ENCODE assay signal across 9 cellular contexts in the genomic region with DNA sequence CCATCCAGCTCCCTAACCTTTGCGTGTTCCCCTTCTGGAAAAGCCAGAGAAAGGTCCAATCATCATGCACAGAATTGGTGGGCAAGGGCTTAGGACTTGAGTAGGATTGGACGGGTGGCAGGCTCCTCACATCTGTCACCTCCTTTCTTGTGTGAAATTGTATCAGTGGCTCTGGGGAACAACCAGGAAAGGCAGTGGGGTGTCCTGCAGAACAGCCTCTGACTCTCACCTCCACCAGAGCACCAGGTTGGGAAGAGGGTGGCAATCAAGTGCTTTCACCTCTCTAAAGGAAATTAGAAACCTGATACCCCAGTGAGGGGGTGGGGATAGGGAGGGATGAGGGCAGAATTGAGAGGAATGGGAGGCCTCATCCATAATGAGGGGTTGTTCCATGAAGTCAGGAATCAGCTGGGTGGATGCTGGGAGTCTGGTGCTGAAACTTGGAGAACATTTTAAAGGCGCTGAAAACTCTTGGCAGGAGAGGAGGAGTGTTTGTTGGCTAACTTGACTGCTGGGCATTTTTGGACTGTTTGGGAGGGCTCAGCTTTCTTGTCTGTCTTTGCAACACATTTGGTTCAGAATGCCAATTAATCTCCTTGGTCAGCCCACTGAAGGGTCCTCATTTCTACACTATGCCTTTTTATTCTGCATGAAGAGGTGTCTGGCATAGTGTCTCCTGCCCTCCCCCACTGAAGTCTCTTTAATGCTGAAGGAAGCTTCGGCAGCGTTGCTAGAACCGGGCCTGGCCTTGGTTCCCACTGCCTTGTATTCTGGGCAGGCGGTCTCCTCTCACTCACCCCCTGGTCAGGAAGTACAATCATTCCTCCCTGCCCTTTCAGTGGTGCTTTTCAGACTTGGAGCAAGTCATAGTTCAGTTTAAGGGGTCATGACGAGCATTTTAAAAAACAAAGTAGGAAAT. TPM values are rescaled to one million over a fixed set of nuclear protein-coding genes. Genes with fewer than 3 reads are reported as not detected.
DNase-seq lines count a peak whose midpoint lies in the region; ATAC-seq and TF ChIP-seq lines count a peak whose summit lies in the region.
"Had no signal": no experiment of that assay in that cellular context is flagged by ENCODE, and none has a peak within 500 bp of the region (broad histone marks: within the 10 kb centered on the region; RNA-seq: fewer than 3 reads in every experiment).

No MANE protein-coding gene starts in this region.

- CTCF ChIA-PET in activated CD8-positive, alpha-beta memory T cell treated with anti-CD3 and anti-CD28 coated beads, Interleukin-2, amount 10 ng/mL, durations not matched to agents 7 days and 5 days (lab: Charles Lee): no interaction called here
- CTCF ChIA-PET in Panc1 (lab: Charles Lee): no interaction called here

- H3K27ac Mint-ChIP-seq in activated CD8-positive, alpha-beta memory T cell treated with anti-CD3 and anti-CD28 coated beads, Interleukin-2, amount 10 ng/mL, durations not matched to agents 7 days and 5 days: peak overlapping the region; percentile 29

- H3K4me1 Mint-ChIP-seq in activated CD8-positive, alpha-beta memory T cell treated with anti-CD3 and anti-CD28 coated beads, Interleukin-2, amount 10 ng/mL, durations not matched to agents 7 days and 5 days: peaks cover 50% of the 10 kb centered on the region

- H3K36me3 Mint-ChIP-seq in activated CD8-positive, alpha-beta memory T cell treated with anti-CD3 and anti-CD28 coated beads, Interleukin-2, amount 10 ng/mL, durations not matched to agents 7 days and 5 days: peaks cover 18% of the 10 kb centered on the region

- H3K27me3 ChIP-seq in Panc1 (ENCODE audit: control insufficient read depth, insufficient read depth, low read length) (peaks cover 8% of the 10 kb centered on the region; the same call in 1 of the 2 replicates), fibroblast of lung (ENCODE audit: control insufficient read depth, insufficient read depth, low read length) (peaks cover 5% of the 10 kb centered on the region), osteoblast (ENCODE audit: insufficient read depth, low read length) (peaks cover 12% of the 10 kb centered on the region)

- no peak overlapping the region for H2AFZ ChIP-seq in fibroblast of lung (ENCODE audit: low read length)
- H2AFZ ChIP-seq in osteoblast (ENCODE audit: low read length): peak overlapping the region; percentile 83

- intact Hi-C loops in Panc1 (cut with micrococcal nuclease; ENCODE audit: unreplicated experiment): no loop called here

- POLR2A ChIA-PET in Panc1 (lab: Charles Lee): no interaction called here

- H3K27me3 Mint-ChIP-seq in activated CD8-positive, alpha-beta memory T cell treated with anti-CD3 and anti-CD28 coated beads, Interleukin-2, amount 10 ng/mL, durations not matched to agents 7 days and 5 days: peaks cover 28% of the 10 kb centered on the region

- in situ Hi-C loops in Panc1 (cut with HindIII; ENCODE audit: low pct_unique_long_range_greater_than_20kb, low sequenced_read_pairs): no loop called here

- H3K79me2 ChIP-seq in fibroblast of lung (ENCODE audit: control insufficient read depth, insufficient read depth, low read length) (peaks cover 8% of the 10 kb centered on the region), osteoblast (ENCODE audit: insufficient read depth, low read length) (peaks cover 42% of the 10 kb centered on the region)

- peak overlapping the region; percentile 97 for H3K4me3 Mint-ChIP-seq in activated CD8-positive, alpha-beta memory T cell treated with anti-CD3 and anti-CD28 coated beads, Interleukin-2, amount 10 ng/mL, durations not matched to agents 7 days and 5 days

- H3K4me3 ChIP-seq in Panc1 (ENCODE audit: low read depth in 2 of 2, low read length in 2 of 2) (peak overlapping the region; percentile 64 to 96), fibroblast of lung (replicated peaks in 1 of 4; ENCODE audit: control extremely low read depth in 1 of 4, insufficient read depth in 1 of 4, low read depth in 3 of 4, low read length in 4 of 4) (peak overlapping the region in 3 of 4 experiments; percentile 52 to 95 (median 76)), osteoblast (ENCODE audit: insufficient read depth, low read length) (peak overlapping the region; percentile 90)

- H3K4me2 ChIP-seq in fibroblast of lung (ENCODE audit: extremely low read depth, insufficient read depth, low read length) (peak overlapping the region; percentile 60), osteoblast (ENCODE audit: insufficient read depth, low read length) (peak overlapping the region; percentile 99)

- DNase-seq in activated CD8-positive, alpha-beta memory T cell treated with anti-CD3 and anti-CD28 coated beads, Interleukin-2, amount 10 ng/mL, durations not matched to agents 7 days and 5 days: no peak
- no peak for DNase-seq in activated CD8-positive, alpha-beta memory T cell treated with anti-CD3 and anti-CD28 coated beads, Interleukin-2, amount 50 U/mL, for 4 hours
- DNase-seq in Panc1 (ENCODE audit: low read depth, low spot score) (no peak), fibroblast of lung (ENCODE audit: low read depth in 2 of 2) (peak; percentile 30 to 44), osteoblast (ENCODE audit: insufficient read length, low spot score, missing footprints) (no peak), NCI-H774 (lab: John Stamatoyannopoulos, UW) (no peak)

- no peak overlapping the region for H3K9ac ChIP-seq in fibroblast of lung (ENCODE audit: insufficient read depth, low read length)

- H3K9me3 ChIP-seq in Panc1 (ENCODE audit: control insufficient read depth, insufficient read depth, low read depth, low read length) (no peaks in the 10 kb centered on the region), fibroblast of lung (ENCODE audit: control insufficient read depth, insufficient read depth, low read depth, low read length) (no peaks in the 10 kb centered on the region), osteoblast (ENCODE audit: low read depth, low read length) (no peaks in the 10 kb centered on the region)

- TF ChIP-seq CTCF in Panc1 (IDR thresholded peaks at IDR 0.05): no peak
- no peak for TF ChIP-seq CTCF in fibroblast of lung (conservative IDR thresholded peaks at IDR 0.05 in 1 of 2, IDR thresholded peaks at IDR 0.05 in 1 of 2; ENCODE audit: low read depth in 1 of 2, low read length in 2 of 2)
- no peak for TF ChIP-seq CTCF in osteoblast (IDR thresholded peaks at IDR 0.05; ENCODE audit: extremely low read depth, low read depth, low read length)

- BruUV-seq in Panc1 (replicated peaks; lab: Mats Ljungman, UMichigan): no TSS peak

- no peaks in the 10 kb centered on the region for H3K9me3 Mint-ChIP-seq in activated CD8-positive, alpha-beta memory T cell treated with anti-CD3 and anti-CD28 coated beads, Interleukin-2, amount 10 ng/mL, durations not matched to agents 7 days and 5 days (ENCODE audit: low read depth)
- H3K9me3 Mint-ChIP-seq: dendritic cell treated with granulocyte-macrophage colony-stimulating factor and Interleukin-4, amounts not matched to agents 40 ng/mL and 50 ng/mL, for 4 days had no signal

- peaks cover 15% of the 10 kb centered on the region for H3K4me1 ChIP-seq in Panc1 (ENCODE audit: control insufficient read depth, insufficient read depth, low read length)
- H3K4me1 ChIP-seq in fibroblast of lung (ENCODE audit: control insufficient read depth, extremely low read depth, insufficient read depth, low read length): no peaks in the 10 kb centered on the region
- H3K4me1 ChIP-seq in osteoblast (ENCODE audit: insufficient read depth, low read length): peaks cover 19% of the 10 kb centered on the region

- H4K20me1 ChIP-seq in fibroblast of lung (ENCODE audit: control insufficient read depth, extremely low read depth, insufficient read depth, low read length) (no peaks in the 10 kb centered on the region), osteoblast (ENCODE audit: insufficient read depth, low read length) (no peaks in the 10 kb centered on the region)

- H3K27ac ChIP-seq in Panc1 (ENCODE audit: low read length) (peak overlapping the region; percentile 84; the same call in 1 of the 2 replicates), fibroblast of lung (ENCODE audit: insufficient read depth, low read length) (no peak overlapping the region), osteoblast (ENCODE audit: low read depth, low read length) (peak overlapping the region; percentile 47)

- H3K36me3 ChIP-seq in Panc1 (ENCODE audit: control insufficient read depth, insufficient read depth, low read length) (no peaks in the 10 kb centered on the region), fibroblast of lung (ENCODE audit: control insufficient read depth, insufficient read depth, low read length) (no peaks in the 10 kb centered on the region), osteoblast (ENCODE audit: insufficient read depth, low read length) (no peaks in the 10 kb centered on the region)

- ATAC-seq in activated CD8-positive, alpha-beta memory T cell treated with anti-CD3 and anti-CD28 coated beads, Interleukin-2, amount 10 ng/mL, durations not matched to agents 7 days and 5 days: no peak
- ATAC-seq in Panc1: no peak
- ATAC-seq in HG03342 (IDR thresholded peaks at IDR 0.05; ENCODE audit: unreplicated experiment): no peak
- no peak for ATAC-seq in GM18873 (IDR thresholded peaks at IDR 0.05; ENCODE audit: low FRiP score, unreplicated experiment)

RNA-seq across cellular contexts. Expression of a gene that starts 2.1 kb away (rescaled TPM):
- 100 to 1,000 TPM; 165 to 209 TPM for total RNA-seq in activated CD8-positive, alpha-beta memory T cell treated with anti-CD3 and anti-CD28 coated beads, Interleukin-2, amount 10 ng/mL, durations not matched to agents 7 days and 5 days
- total RNA-seq in Panc1 (2021; ENCODE audit: unreplicated experiment): 82.0 TPM
- 249 TPM for polyA plus RNA-seq in Panc1 (2012; ENCODE audit: insufficient read length)
- 201 and 211 TPM in 2 replicates for total RNA-seq in fibroblast of lung
- 44.3 and 45.0 TPM in 2 replicates for polyA plus RNA-seq in fibroblast of lung
- 102 and 136 TPM in 2 replicates for polyA plus RNA-seq in fibroblast of lung (2012)
- 69.7 and 208 TPM in 2 replicates for polyA minus RNA-seq in fibroblast of lung (ENCODE audit: low replicate concordance)
- total RNA-seq in osteoblast: 184 and 189 TPM in 2 replicates

RNA-seq across cellular contexts. Expression of a gene that starts 54.9 kb away (rescaled TPM):
- not detected for total RNA-seq in activated CD8-positive, alpha-beta memory T cell treated with anti-CD3 and anti-CD28 coated beads, Interleukin-2, amount 10 ng/mL, durations not matched to agents 7 days and 5 days
- 0.33 TPM for total RNA-seq in Panc1 (2021; ENCODE audit: unreplicated experiment)
- polyA plus RNA-seq in Panc1 (2012; ENCODE audit: insufficient read length): not detected
- not detected in 2 replicates for total RNA-seq in fibroblast of lung
- not detected in 2 replicates for polyA plus RNA-seq in fibroblast of lung
- polyA plus RNA-seq in fibroblast of lung (2012): not detected in 2 replicates
- polyA minus RNA-seq in fibroblast of lung (ENCODE audit: low replicate concordance): not detected in 2 replicates
- total RNA-seq in osteoblast: not detected in 2 replicates

Comparison
In these comparisons a context has a peak if more than half of its experiments do, and no peak if none do; other contexts are left out.
1. DNase-seq: peak in fibroblast of lung (2 of 2); none in activated CD8-positive, alpha-beta memory T cell treated with anti-CD3 and anti-CD28 coated beads, Interleukin-2, amount 10 ng/mL, durations not matched to agents 7 days and 5 days (single experiment), activated CD8-positive, alpha-beta memory T cell treated with anti-CD3 and anti-CD28 coated beads, Interleukin-2, amount 50 U/mL, for 4 hours (single experiment), Panc1 (single experiment), osteoblast (single experiment) and NCI-H774 (single experiment).
2. Peak in every context shown above with its lines, with median percentiles within 50 percentile points of each other: H3K4me3 ChIP-seq.